In genomic region chr9:33813712-33814641, GRCh38 we compare ENCODE assay signal across 7 cellular contexts. TPM values are rescaled to one million over a fixed set of nuclear protein-coding genes. Genes with fewer than 3 reads are reported as not detected.
A peak's percentile ranks its signal among the peaks of the same experiment; 100 is the strongest.
DNase-seq lines count a peak whose midpoint lies in the region; ATAC-seq and TF ChIP-seq lines count a peak whose summit lies in the region.

No MANE protein-coding gene starts in this region.

- H3K36me3 ChIP-seq in RWPE2 (ENCODE audit: low read depth) (no peaks in the 10 kb centered on the region; the same call in 1 of the 2 replicates), muscle layer of duodenum (ENCODE audit: control insufficient read depth in 1 of 2, insufficient read depth in 2 of 2, low read length in 2 of 2) (no peaks in the 10 kb centered on the region)

- ATAC-seq in RWPE2 (ENCODE audit: low read depth) (peak; percentile 14; the same call in 1 of the 3 replicates), HG03280 (IDR thresholded peaks at IDR 0.05; ENCODE audit: unreplicated experiment) (no peak), HG03342 (IDR thresholded peaks at IDR 0.05; ENCODE audit: unreplicated experiment) (no peak)

- DNase-seq in DMS53 (lab: John Stamatoyannopoulos, UW) (peak; percentile 69), HS-27A (ENCODE audit: low read depth) (peak; percentile 46), RWPE2 (ENCODE audit: low spot score) (no peak), dermis blood vessel endothelial cell (peak; percentile 90)

- H3K4me1 ChIP-seq in RWPE2 (ENCODE audit: insufficient read depth, poor library complexity, severe bottlenecking), result peaks cover 17% of the 10 kb centered on the region
- H3K4me1 ChIP-seq in muscle layer of duodenum (ENCODE audit: control insufficient read depth in 1 of 2, insufficient read depth in 2 of 2, low read length in 2 of 2), result peaks cover 9 to 21% of the 10 kb centered on the region in 2 donors

- H3K27me3 ChIP-seq in RWPE2 (ENCODE audit: insufficient read depth, poor library complexity, severe bottlenecking) (no peaks in the 10 kb centered on the region), muscle layer of duodenum (ENCODE audit: low read depth, low read length) (no peaks in the 10 kb centered on the region)

- no peak overlapping the region for H3K4me3 ChIP-seq in RWPE2 (ENCODE audit: severe bottlenecking)
- H3K4me3 ChIP-seq in muscle layer of duodenum (ENCODE audit: low read depth in 1 of 2, low read length in 2 of 2), result no peak overlapping the region

- TF ChIP-seq CTCF in RWPE2 (IDR thresholded peaks at IDR 0.05; ENCODE audit: poor library complexity, severe bottlenecking), result peak; percentile 91

- H3K9me3 ChIP-seq in RWPE2 (ENCODE audit: severe bottlenecking) (no peaks in the 10 kb centered on the region), muscle layer of duodenum (ENCODE audit: control insufficient read depth in 1 of 2, low read length in 2 of 2) (no peaks in the 10 kb centered on the region)

- peak overlapping the region; percentile 89 for H3K27ac ChIP-seq in RWPE2 (ENCODE audit: poor library complexity, severe bottlenecking)
- H3K27ac ChIP-seq in muscle layer of duodenum (ENCODE audit: low read length), result peak overlapping the region; percentile 99

RNA-seq across cellular contexts. Expression of gene UBE2R2, which starts 3.0 kb away (rescaled TPM):
- 20.6 and 36.8 TPM in 2 replicates for total RNA-seq in dermis blood vessel endothelial cell

RNA-seq across cellular contexts. Expression of gene PRSS3, which starts 18.6 kb away (rescaled TPM):
- total RNA-seq in dermis blood vessel endothelial cell, result 0.51 and 1.4 TPM in 2 replicates
